Comparison of ENCODE assay signal across 9 cellular contexts in the genomic region with DNA sequence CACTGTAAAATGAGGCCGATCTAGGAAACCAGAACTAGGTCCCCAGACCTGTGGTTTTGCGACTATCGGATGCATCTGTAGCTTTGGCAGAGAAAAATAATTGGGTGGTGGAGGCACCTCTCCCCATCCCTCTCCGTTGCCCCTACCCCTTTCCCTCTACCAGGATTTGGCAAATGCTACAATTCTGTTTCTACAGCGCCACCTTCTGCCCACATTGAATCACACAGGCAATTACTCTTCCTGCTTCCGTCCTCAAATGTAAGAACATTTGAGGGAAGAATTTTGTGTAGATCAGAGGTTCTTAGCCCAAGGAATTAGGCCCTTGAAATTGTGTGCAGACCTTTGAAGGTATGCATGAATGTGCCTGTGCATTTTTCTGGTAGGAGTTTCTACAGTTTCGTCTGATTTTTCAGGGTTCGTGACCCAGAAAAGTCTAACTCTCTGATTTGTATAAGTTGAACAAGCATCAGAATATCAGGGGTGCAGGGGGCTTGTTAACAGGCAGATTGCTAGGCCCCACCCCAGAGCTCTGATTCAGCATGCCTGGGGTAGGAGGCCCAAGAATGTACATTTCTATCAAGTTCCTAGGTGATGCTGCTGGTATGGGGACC. TPM values are rescaled to one million over a fixed set of nuclear protein-coding genes. Genes with fewer than 3 reads are reported as not detected.
A peak's percentile ranks its signal among the peaks of the same experiment; 100 is the strongest.
DNase-seq lines count a peak whose midpoint lies in the region; ATAC-seq, FAIRE-seq and TF ChIP-seq lines count a peak whose summit lies in the region.
"Had no signal": no experiment of that assay in that cellular context is flagged by ENCODE, and none has a peak within 500 bp of the region (broad histone marks: within the 10 kb centered on the region; RNA-seq: fewer than 3 reads in every experiment).

No MANE protein-coding gene starts in this region.

- H3K4me1 ChIP-seq in PC-9 (replicated peaks; ENCODE audit: insufficient read depth) (peaks cover 7% of the 10 kb centered on the region; the same call in 1 of the 2 replicates), prostate gland (replicated peaks) (no peaks in the 10 kb centered on the region)

- no peak for TF ChIP-seq EP300 in Ishikawa (IDR thresholded peaks at IDR 0.05; ENCODE audit: borderline replicate concordance)

- POLR2A ChIA-PET in PC-9 (lab: Charles Lee; ENCODE audit: unreplicated experiment): no interaction called here

- 20% methylated on average over 8 of the region's 8 CpGs for WGBS in prostate gland

- intact Hi-C loops in PC-9 (cut with micrococcal nuclease; ENCODE audit: unreplicated experiment) (loop anchor here (1.0 to 5.0 kb wide), 3 partner anchors 28 to 645 kb away; a partner anchor contains a TSS), prostate gland (cut with DNase I) (loop anchor here (5.0 kb wide), 1 partner anchor 75 kb away; no protein-coding TSS in a partner anchor)

- H3K4me2 ChIP-seq in PC-9: no peak overlapping the region

- H3F3A ChIP-seq in PC-9 (ENCODE audit: insufficient read depth, low read depth): no peaks in the 10 kb centered on the region; the same call in 1 of the 2 replicates

- TF ChIP-seq CTCF in D721Med (IDR thresholded peaks at IDR 0.05; ENCODE audit: insufficient read depth, missing control alignments): peak; percentile 84
- TF ChIP-seq CTCF in PC-9 (conservative IDR thresholded peaks at IDR 0.05): peak; percentile 82
- peak in 3 of 4 experiments; percentile 58 to 68 (median 62) for TF ChIP-seq CTCF in prostate gland (IDR thresholded peaks at IDR 0.05)

- H3K36me3 ChIP-seq in PC-9 (ENCODE audit: low read depth) (no peaks in the 10 kb centered on the region), prostate gland (no peaks in the 10 kb centered on the region)

- no peaks in the 10 kb centered on the region for H4K20me1 ChIP-seq in PC-9 (ENCODE audit: insufficient read depth)

- DNase-seq in D721Med (ENCODE audit: insufficient read length, low spot score) (no peak), PC-9 (peak in 1 of 2 experiments; percentile 48), glomerular visceral epithelial cell (ENCODE audit: extremely low spot score) (peak; percentile 39), prostate gland (ENCODE audit: low spot score) (no peak)
- DNase-seq in activated effector memory CD4-positive, alpha-beta T cell treated with anti-CD3 and anti-CD28 coated beads, Interleukin-2, amount 50 U/mL, for 16 hours: peak; percentile 74

- CTCF ChIA-PET in PC-9 (lab: Charles Lee): interaction anchor here (1.1 to 3.9 kb wide), 2 partner anchors 76 to 642 kb away, joined by 3 to 23 read pairs; no protein-coding TSS in a partner anchor

- H3K9me2 ChIP-seq in PC-9 (ENCODE audit: insufficient read depth): no peaks in the 10 kb centered on the region

- H3K9me3 ChIP-seq in PC-9 (ENCODE audit: insufficient read depth, low read depth) (no peaks in the 10 kb centered on the region), prostate gland (no peaks in the 10 kb centered on the region)

- H3K79me2 ChIP-seq in PC-9 (ENCODE audit: low read depth): no peaks in the 10 kb centered on the region

- no peak overlapping the region for H2AFZ ChIP-seq in PC-9

- no TSS peak for BruUV-seq in PC-9 (replicated peaks; lab: Mats Ljungman, UMichigan)

- TF ChIP-seq RAD21 in Ishikawa (IDR thresholded peaks at IDR 0.05; ENCODE audit: low read depth): peak; percentile 92

- H3K4me3 ChIP-seq in PC-9 (no peak overlapping the region), prostate gland (no peak overlapping the region)

- H3K27ac ChIP-seq in PC-9: no peak overlapping the region
- no peak overlapping the region for H3K27ac ChIP-seq in prostate gland

- no peak for FAIRE-seq in D721Med (lab: Jason Lieb, UNC)

- ATAC-seq in HG03432 (IDR thresholded peaks at IDR 0.05; ENCODE audit: unreplicated experiment) (no peak), GM18907 (IDR thresholded peaks at IDR 0.05; ENCODE audit: unreplicated experiment) (no peak)

- TF ChIP-seq POLR2A in prostate gland (IDR thresholded peaks at IDR 0.05): no peak

- H3K27me3 ChIP-seq in PC-9 (ENCODE audit: insufficient read depth, low read depth) (no peaks in the 10 kb centered on the region), prostate gland (replicated peaks; ENCODE audit: insufficient read depth) (no peaks in the 10 kb centered on the region)

TF ChIP-seq in Ishikawa, 13 proteins besides CTCF, POLR2A, EP300 and RAD21:
- TF ChIP-seq NFIC (IDR thresholded peaks at IDR 0.05) (no peak), CEBPB (IDR thresholded peaks at IDR 0.05) (no peak), TCF12 (IDR thresholded peaks at IDR 0.05; ENCODE audit: low read depth) (no peak), TEAD4 (IDR thresholded peaks at IDR 0.05) (no peak), FOXM1 (IDR thresholded peaks at IDR 0.05; ENCODE audit: borderline replicate concordance, low read depth) (no peak), ZBTB7A (IDR thresholded peaks at IDR 0.05; ENCODE audit: low read depth) (no peak), TAF1 (IDR thresholded peaks at IDR 0.05; ENCODE audit: low read depth) (no peak), EGR1 (IDR thresholded peaks at IDR 0.05) (no peak), YY1 (IDR thresholded peaks at IDR 0.05; ENCODE audit: low read depth) (no peak), CREB1 (IDR thresholded peaks at IDR 0.05; ENCODE audit: low read depth) (no peak)
- TF ChIP-seq, protein P1, sequence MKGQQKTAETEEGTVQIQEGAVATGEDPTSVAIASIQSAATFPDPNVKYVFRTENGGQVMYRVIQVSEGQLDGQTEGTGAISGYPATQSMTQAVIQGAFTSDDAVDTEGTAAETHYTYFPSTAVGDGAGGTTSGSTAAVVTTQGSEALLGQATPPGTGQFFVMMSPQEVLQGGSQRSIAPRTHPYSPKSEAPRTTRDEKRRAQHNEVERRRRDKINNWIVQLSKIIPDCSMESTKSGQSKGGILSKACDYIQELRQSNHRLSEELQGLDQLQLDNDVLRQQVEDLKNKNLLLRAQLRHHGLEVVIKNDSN (IDR thresholded peaks at IDR 0.05): no peak
- TF ChIP-seq, protein P2, sequence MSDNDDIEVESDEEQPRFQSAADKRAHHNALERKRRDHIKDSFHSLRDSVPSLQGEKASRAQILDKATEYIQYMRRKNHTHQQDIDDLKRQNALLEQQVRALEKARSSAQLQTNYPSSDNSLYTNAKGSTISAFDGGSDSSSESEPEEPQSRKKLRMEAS (IDR thresholded peaks at IDR 0.05): no peak
- TF ChIP-seq, protein P3, sequence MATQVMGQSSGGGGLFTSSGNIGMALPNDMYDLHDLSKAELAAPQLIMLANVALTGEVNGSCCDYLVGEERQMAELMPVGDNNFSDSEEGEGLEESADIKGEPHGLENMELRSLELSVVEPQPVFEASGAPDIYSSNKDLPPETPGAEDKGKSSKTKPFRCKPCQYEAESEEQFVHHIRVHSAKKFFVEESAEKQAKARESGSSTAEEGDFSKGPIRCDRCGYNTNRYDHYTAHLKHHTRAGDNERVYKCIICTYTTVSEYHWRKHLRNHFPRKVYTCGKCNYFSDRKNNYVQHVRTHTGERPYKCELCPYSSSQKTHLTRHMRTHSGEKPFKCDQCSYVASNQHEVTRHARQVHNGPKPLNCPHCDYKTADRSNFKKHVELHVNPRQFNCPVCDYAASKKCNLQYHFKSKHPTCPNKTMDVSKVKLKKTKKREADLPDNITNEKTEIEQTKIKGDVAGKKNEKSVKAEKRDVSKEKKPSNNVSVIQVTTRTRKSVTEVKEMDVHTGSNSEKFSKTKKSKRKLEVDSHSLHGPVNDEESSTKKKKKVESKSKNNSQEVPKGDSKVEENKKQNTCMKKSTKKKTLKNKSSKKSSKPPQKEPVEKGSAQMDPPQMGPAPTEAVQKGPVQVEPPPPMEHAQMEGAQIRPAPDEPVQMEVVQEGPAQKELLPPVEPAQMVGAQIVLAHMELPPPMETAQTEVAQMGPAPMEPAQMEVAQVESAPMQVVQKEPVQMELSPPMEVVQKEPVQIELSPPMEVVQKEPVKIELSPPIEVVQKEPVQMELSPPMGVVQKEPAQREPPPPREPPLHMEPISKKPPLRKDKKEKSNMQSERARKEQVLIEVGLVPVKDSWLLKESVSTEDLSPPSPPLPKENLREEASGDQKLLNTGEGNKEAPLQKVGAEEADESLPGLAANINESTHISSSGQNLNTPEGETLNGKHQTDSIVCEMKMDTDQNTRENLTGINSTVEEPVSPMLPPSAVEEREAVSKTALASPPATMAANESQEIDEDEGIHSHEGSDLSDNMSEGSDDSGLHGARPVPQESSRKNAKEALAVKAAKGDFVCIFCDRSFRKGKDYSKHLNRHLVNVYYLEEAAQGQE (IDR thresholded peaks at IDR 0.05; ENCODE audit: low read depth): no peak

RNA-seq across cellular contexts. Expression of a gene that starts 11.2 kb away (rescaled TPM):
- total RNA-seq in PC-9 (2021): 7.8 and 13.9 TPM in 2 replicates
- total RNA-seq in prostate gland: 1 to 10 TPM in 1 of 2 donors, not detected in 1; 1.2 TPM
- total RNA-seq: T-helper 1 cell treated with Interleukin-12 subunit alpha and Interleukin-12 subunit beta and Interleukin-4 antibody, amounts not matched to agents 30 ng/mL and 1 ng/mL, for 36 hours had no signal

RNA-seq across cellular contexts. Expression of a gene that starts 31.5 kb away (rescaled TPM):
- total RNA-seq in PC-9 (2021) (not detected in 2 replicates), prostate gland (under 1 TPM; 0.36 to 0.74 TPM)
- total RNA-seq: T-helper 1 cell treated with Interleukin-12 subunit alpha and Interleukin-12 subunit beta and Interleukin-4 antibody, amounts not matched to agents 30 ng/mL and 1 ng/mL, for 36 hours had no signal

RNA-seq across cellular contexts. Expression of a gene that starts 46.6 kb away (rescaled TPM):
- total RNA-seq in PC-9 (2021) (0.58 TPM in 1 of 2 replicates, not detected in the other), prostate gland (under 1 TPM; 0.18 to 0.97 TPM)
- total RNA-seq: T-helper 1 cell treated with Interleukin-12 subunit alpha and Interleukin-12 subunit beta and Interleukin-4 antibody, amounts not matched to agents 30 ng/mL and 1 ng/mL, for 36 hours had no signal

RNA-seq across cellular contexts. Expression of a gene that starts 47.7 kb away (rescaled TPM):
- 30.3 and 47.6 TPM in 2 replicates for total RNA-seq in PC-9 (2021)
- 10 to 100 TPM; 41.4 to 45.2 TPM for total RNA-seq in prostate gland

Comparison
In these comparisons a context has a peak if more than half of its experiments do, and no peak if none do; other contexts are left out.
1. DNase-seq: peak in activated effector memory CD4-positive, alpha-beta T cell treated with anti-CD3 and anti-CD28 coated beads, Interleukin-2, amount 50 U/mL, for 16 hours (single experiment) and glomerular visceral epithelial cell (single experiment); none in D721Med (single experiment) and prostate gland (single experiment).
2. Peak in every context shown above with its lines, with median percentiles within 50 percentile points of each other: CTCF ChIP-seq.